Comparison of ENCODE assay signal across 9 cellular contexts in the genomic region with DNA sequence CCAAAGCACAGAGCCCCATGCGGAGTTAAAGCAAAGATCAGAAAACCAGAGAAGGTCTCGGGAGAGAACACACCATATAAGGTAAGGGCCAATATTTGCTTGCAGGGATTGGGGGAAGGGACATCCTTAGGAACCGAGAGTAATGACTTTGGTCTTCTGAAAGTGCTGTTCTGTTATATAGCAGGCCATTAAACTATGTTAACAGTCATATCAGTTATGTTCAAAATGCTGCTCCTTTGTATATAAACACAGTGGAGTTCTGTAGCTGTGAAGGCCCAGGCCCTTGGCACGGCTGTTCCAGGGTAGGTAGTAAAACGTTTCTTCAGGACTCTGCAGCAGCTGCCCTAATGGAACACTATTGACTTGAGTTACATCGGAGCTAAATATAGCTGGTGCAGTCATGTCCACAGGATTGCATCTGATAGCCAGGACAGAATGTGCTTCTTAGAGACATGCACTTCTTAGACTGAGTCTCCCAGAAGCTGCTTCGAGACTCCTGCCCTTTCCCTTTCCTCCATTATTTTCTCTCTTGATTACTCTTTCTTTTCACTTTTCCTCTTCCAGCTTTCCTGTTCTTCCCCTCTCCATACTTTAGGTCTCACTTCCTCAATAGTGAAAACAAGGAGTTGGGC.
DNase-seq lines count a peak whose midpoint lies in the region; ATAC-seq and TF ChIP-seq lines count a peak whose summit lies in the region.
"Had no signal": no experiment of that assay in that cellular context is flagged by ENCODE, and none has a peak within 500 bp of the region (broad histone marks: within the 10 kb centered on the region; RNA-seq: fewer than 3 reads in every experiment).

No MANE protein-coding gene starts in this region.

- H3K9ac ChIP-seq in mammary epithelial cell (ENCODE audit: insufficient read depth, low read length) (no peak overlapping the region), colonic mucosa (ENCODE audit: low read depth in 2 of 2, low read length in 2 of 2) (peak overlapping the region in 1 of 2 donors; percentile 13)
- H3K9ac ChIP-seq: BLaER1 treated with 17β-estradiol and CSF1 and Interleukin-3, amounts not matched to agents 10 nM and 100 nM had no signal

- DNase-seq in breast epithelium (ENCODE audit: low spot score in 2 of 2) (no peak), mammary epithelial cell (no peak), colonic mucosa (peak; percentile 78)
- no peak for DNase-seq in activated naive CD4-positive, alpha-beta T cell treated with anti-CD3 and anti-CD28 coated beads, Interleukin-2, amount 50 U/mL, for 72 hours (ENCODE audit: low spot score in 2 of 2)
- DNase-seq in activated CD4-positive, alpha-beta T cell treated with anti-CD3 and anti-CD28 coated beads, Interleukin-2, amount 50 U/mL, for 1 hour = no peak

- intact Hi-C loops in breast epithelium (cut with DNase I; ENCODE audit: low total_unique reads) = no loop called here
- intact Hi-C loops in mammary epithelial cell (cut with micrococcal nuclease) = no loop called here
- intact Hi-C loops in colonic mucosa (cut with DNase I) = no loop called here

- H3K27me3 ChIP-seq in breast epithelium (no peaks in the 10 kb centered on the region), mammary epithelial cell (ENCODE audit: insufficient read depth, low read length) (no peaks in the 10 kb centered on the region), colonic mucosa (no peaks in the 10 kb centered on the region)

- H3K27ac ChIP-seq in breast epithelium (peak overlapping the region; percentile 57 to 59), mammary epithelial cell (ENCODE audit: insufficient read depth, low read depth, low read length) (no peak overlapping the region), colonic mucosa (peak overlapping the region; percentile 51), mesodermal cell (ENCODE audit: low read depth, low read length, severe bottlenecking) (peak overlapping the region; percentile 89)
- H3K27ac ChIP-seq: BLaER1 treated with 17β-estradiol and CSF1 and Interleukin-3, amounts not matched to agents 10 nM and 100 nM had no signal

- no peak for TF ChIP-seq CTCF in breast epithelium (IDR thresholded peaks at IDR 0.05)
- no peak for TF ChIP-seq CTCF in mammary epithelial cell (conservative IDR thresholded peaks at IDR 0.05 in 1 of 2, IDR thresholded peaks at IDR 0.05 in 1 of 2; ENCODE audit: extremely low read depth in 1 of 2, insufficient read depth in 1 of 2, low read depth in 1 of 2, low read length in 2 of 2)
- TF ChIP-seq CTCF in colonic mucosa (IDR thresholded peaks at IDR 0.05) = no peak

- ATAC-seq in GM21360 (IDR thresholded peaks at IDR 0.05; ENCODE audit: unreplicated experiment) (no peak), HG03378 (IDR thresholded peaks at IDR 0.05; ENCODE audit: unreplicated experiment) (no peak)
- no peak for ATAC-seq in activated naive CD4-positive, alpha-beta T cell treated with anti-CD3 and anti-CD28 coated beads, Interleukin-2, amount 50 U/mL, for 72 hours

- peaks cover 6 to 13% of the 10 kb centered on the region in 2 donors for H3K9me3 Mint-ChIP-seq in activated naive CD4-positive, alpha-beta T cell treated with anti-CD3 and anti-CD28 coated beads, Interleukin-2, amount 50 U/mL, for 72 hours

- dilution Hi-C loops in mammary epithelial cell (cut with HindIII; ENCODE audit: low sequenced_read_pairs) = no loop called here

- H3K4me3 ChIP-seq in breast epithelium (no peak overlapping the region), mammary epithelial cell (replicated peaks in 1 of 3; ENCODE audit: insufficient read depth in 1 of 3, low read depth in 2 of 3, low read length in 3 of 3) (no peak overlapping the region), colonic mucosa (no peak overlapping the region), mesodermal cell (ENCODE audit: extremely low read depth, insufficient read depth, low read length, poor library complexity, severe bottlenecking) (no peak overlapping the region)
- H3K4me3 ChIP-seq: BLaER1 treated with 17β-estradiol and CSF1 and Interleukin-3, amounts not matched to agents 10 nM and 100 nM had no signal

- no peak overlapping the region for H2AFZ ChIP-seq in mammary epithelial cell (ENCODE audit: low read depth, low read length)

- H3K9me3 ChIP-seq in breast epithelium (no peaks in the 10 kb centered on the region), mammary epithelial cell (replicated peaks; ENCODE audit: insufficient read depth, low read length) (no peaks in the 10 kb centered on the region), colonic mucosa (no peaks in the 10 kb centered on the region), mesodermal cell (ENCODE audit: control insufficient read depth, low read length) (no peaks in the 10 kb centered on the region)

- H3K36me3 ChIP-seq in breast epithelium (no peaks in the 10 kb centered on the region), mammary epithelial cell (ENCODE audit: insufficient read depth, low read length) (peaks cover 4% of the 10 kb centered on the region), colonic mucosa (no peaks in the 10 kb centered on the region), mesodermal cell (ENCODE audit: control insufficient read depth, insufficient read depth, low read length) (peaks cover 7% of the 10 kb centered on the region)

- peaks cover 3% of the 10 kb centered on the region for H3K79me2 ChIP-seq in mammary epithelial cell (ENCODE audit: insufficient read depth, low read length)

- WGBS in mammary epithelial cell (ENCODE audit: low coverage, missing lambda C conversion rate) = 98% methylated on average over 7 of the region's 7 CpGs
- 74 to 76% methylated on average over 6 of the region's 7 CpGs for WGBS in mesodermal cell (ENCODE audit: insufficient coverage in 2 of 2), 2 experiments

- BruUV-seq in mammary epithelial cell (replicated peaks; lab: Mats Ljungman, UMichigan) = no TSS peak

- H3K4me1 ChIP-seq in breast epithelium (no peaks in the 10 kb centered on the region), mammary epithelial cell (ENCODE audit: insufficient read depth, low read length) (no peaks in the 10 kb centered on the region), colonic mucosa (peaks cover 14% of the 10 kb centered on the region), mesodermal cell (ENCODE audit: control insufficient read depth, insufficient read depth, low read length, poor library complexity, severe bottlenecking) (peaks cover 12% of the 10 kb centered on the region)

- no peak overlapping the region for H3K4me2 ChIP-seq in mammary epithelial cell (ENCODE audit: insufficient read depth, low read depth, low read length)

- H3K27ac Mint-ChIP-seq in activated naive CD4-positive, alpha-beta T cell treated with anti-CD3 and anti-CD28 coated beads, Interleukin-2, amount 50 U/mL, for 72 hours = no peak overlapping the region

- H3K36me3 Mint-ChIP-seq in activated naive CD4-positive, alpha-beta T cell treated with anti-CD3 and anti-CD28 coated beads, Interleukin-2, amount 50 U/mL, for 72 hours = peaks cover 10 to 13% of the 10 kb centered on the region in 2 donors

- in situ Hi-C loops in mammary epithelial cell (cut with MboI; ENCODE audit: low sequenced_read_pairs in 2 of 2) = no loop called here

- TF ChIP-seq POLR2A in breast epithelium (IDR thresholded peaks at IDR 0.05) = no peak

- CTCF ChIA-PET in mammary epithelial cell (lab: Charles Lee; ENCODE audit: low non-redundant PET) = no interaction called here

- no peaks in the 10 kb centered on the region for H4K20me1 ChIP-seq in mammary epithelial cell (ENCODE audit: insufficient read depth, low read length)
- H4K20me1 ChIP-seq: BLaER1 treated with 17β-estradiol and CSF1 and Interleukin-3, amounts not matched to agents 10 nM and 100 nM had no signal
